Comparison of ENCODE assay signal across 1 cellular context in genomic region chr2:26559556-26559955, GRCh38.
TF ChIP-seq lines count a peak whose summit lies in the region.

No MANE protein-coding gene starts in this region.

TF ChIP-seq in GM23338, 12 proteins besides CTCF, POLR2A, EP300 and RAD21 (continued from another document):
- TF ChIP-seq ZNF462 (CRISPR knock-in tag; IDR thresholded peaks at IDR 0.05) (no peak), JUNB (IDR thresholded peaks at IDR 0.05; ENCODE audit: unreplicated experiment) (no peak), ZNF114 (CRISPR knock-in tag; IDR thresholded peaks at IDR 0.05) (no peak), EZH2phosphoT487 (IDR thresholded peaks at IDR 0.05; ENCODE audit: unreplicated experiment) (no peak)
